11 cellular contexts compared by ENCODE assay signal in the genomic region with DNA sequence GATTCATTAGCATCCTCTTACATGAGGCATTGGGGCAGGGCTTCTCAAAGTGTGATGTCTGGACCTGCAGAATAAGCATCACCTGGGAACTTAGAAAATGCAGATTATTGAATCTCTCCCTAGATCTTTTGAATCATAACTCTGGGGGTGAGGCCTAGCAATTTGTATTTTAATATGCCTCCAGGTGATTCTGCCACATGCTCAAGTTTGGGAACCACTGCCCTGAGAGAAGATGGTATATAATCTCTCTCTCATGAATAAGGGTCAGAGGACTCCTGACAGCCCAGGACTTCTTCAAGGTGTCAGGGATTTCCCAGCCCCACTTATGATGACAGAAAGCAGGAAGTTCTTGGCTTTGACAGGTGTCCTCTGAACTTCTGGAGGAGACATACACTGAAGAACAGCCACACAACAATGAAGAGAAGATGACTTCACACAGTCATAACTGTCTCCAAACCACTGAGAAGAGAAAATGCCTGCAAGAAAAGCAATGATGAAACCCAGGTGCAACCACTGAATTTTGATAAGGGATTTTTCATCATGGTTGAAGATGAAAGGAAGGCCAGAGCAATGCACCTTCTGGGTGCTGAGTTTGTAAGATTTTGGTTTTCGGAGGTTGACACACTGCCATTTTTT.
A peak's percentile ranks its signal among the peaks of the same experiment; 100 is the strongest.
DNase-seq lines count a peak whose midpoint lies in the region; ATAC-seq, FAIRE-seq and TF ChIP-seq lines count a peak whose summit lies in the region.
"Had no signal": no experiment of that assay in that cellular context is flagged by ENCODE, and none has a peak within 500 bp of the region (broad histone marks: within the 10 kb centered on the region; RNA-seq: fewer than 3 reads in every experiment).

No MANE protein-coding gene starts in this region.

- H3K79me2 ChIP-seq in HepG2 (ENCODE audit: insufficient read depth, low read length) = no peaks in the 10 kb centered on the region

- POLR2A ChIA-PET in HepG2 (lab: Yijun Ruan, JAX) = no interaction called here

- TF ChIP-seq CTCF in HepG2 (CRISPR knock-in tag; IDR thresholded peaks at IDR 0.05) = no peak

- H3K4me1 ChIP-seq in HepG2 (ENCODE audit: insufficient read depth, low read length) = no peaks in the 10 kb centered on the region

- H3K4me3 ChIP-seq in HepG2 (replicated peaks in 1 of 3; ENCODE audit: insufficient read depth in 1 of 3, low read depth in 2 of 3, low read length in 3 of 3) = no peak overlapping the region

- TF ChIP-seq RAD21 in HepG2 (CRISPR knock-in tag; IDR thresholded peaks at IDR 0.05) = no peak

- WGBS in HepG2 (ENCODE audit: low lambda C conversion rate) = 0% methylated on average over 1 of the region's 1 CpG

- CTCF ChIA-PET in HepG2 (lab: Yijun Ruan, JAX; ENCODE audit: low intra/inter-chr PET ratio, low total read pairs) = no interaction called here

- no peak overlapping the region for H3K27ac ChIP-seq in HepG2 (ENCODE audit: extremely low read length, insufficient read depth, low read length)

- H3K27me3 ChIP-seq in HepG2 (ENCODE audit: control insufficient read depth in 1 of 2, insufficient read depth in 2 of 2, low read length in 2 of 2) = peaks cover 1 to 4% of the 10 kb centered on the region in 2 experiments; a peak in 1 of 5 replicates

- TF ChIP-seq EP300 in HepG2 (IDR thresholded peaks at IDR 0.05; ENCODE audit: low read depth in 2 of 2, low read length in 2 of 2) = no peak
- TF ChIP-seq EP300 in HepG2 (CRISPR knock-in tag; IDR thresholded peaks at IDR 0.05; ENCODE audit: borderline replicate concordance) = no peak

- no peak for TF ChIP-seq POLR2A in HepG2 (IDR thresholded peaks at IDR 0.05; ENCODE audit: insufficient read depth in 1 of 2, low read depth in 2 of 2, low read length in 2 of 2)

- intact Hi-C loops in HepG2 (cut with micrococcal nuclease; ENCODE audit: unreplicated experiment) = no loop called here

- no TSS peak for BruUV-seq in HepG2 (replicated peaks; lab: Mats Ljungman, UMichigan)

- in situ Hi-C loops in HepG2 (cut with HindIII; ENCODE audit: extremely low pct_ligation_motif_present, low pct_unique_long_range_greater_than_20kb) = no loop called here

- no peak overlapping the region for H2AFZ ChIP-seq in HepG2 (ENCODE audit: low read length)

- no peak overlapping the region for H3K9ac ChIP-seq in HepG2 (ENCODE audit: insufficient read depth, low read depth, low read length)

- peak; percentile 91 for ATAC-seq in GM18499 (IDR thresholded peaks at IDR 0.05; ENCODE audit: insufficient read depth, unreplicated experiment)
- ATAC-seq in GM19351 (IDR thresholded peaks at IDR 0.05; ENCODE audit: unreplicated experiment) = peak; percentile 92
- peak; percentile 59 for ATAC-seq in HG02763 (IDR thresholded peaks at IDR 0.05; ENCODE audit: unreplicated experiment)
- ATAC-seq in HG03460 (IDR thresholded peaks at IDR 0.05; ENCODE audit: unreplicated experiment) = peak; percentile 87
- ATAC-seq in HepG2 = no peak

- H3K9me3 ChIP-seq in HepG2 (ENCODE audit: low read length) = no peaks in the 10 kb centered on the region

- DNase-seq in stimulated activated CD8-positive, alpha-beta memory T cell treated with anti-CD3 and anti-CD28 coated beads, Interleukin-4, amount 100 ng/mL, for 48 hours = no peak
- no peak for DNase-seq in HepG2 (ENCODE audit: low spot score)
- no peak for DNase-seq in SKM-1 treated with dmso at 0.1 percent for 144 hours (lab: John Stamatoyannopoulos, UW; ENCODE audit: unreplicated experiment)
- DNase-seq in iPS-NIHi11 (ENCODE audit: low spot score) = no peak
- DNase-seq: activated CD4-positive, alpha-beta T cell treated with anti-CD3 and anti-CD28 coated beads for 4 hours; SHP77 had no signal

- H3K36me3 ChIP-seq in HepG2 (replicated peaks in 1 of 2; ENCODE audit: control insufficient read depth in 1 of 2, insufficient read depth in 2 of 2, low read length in 2 of 2) = no peaks in the 10 kb centered on the region

- no peaks in the 10 kb centered on the region for H4K20me1 ChIP-seq in HepG2 (ENCODE audit: insufficient read depth, low read length)

- no peak for FAIRE-seq in HepG2 (lab: Jason Lieb, UNC)
- FAIRE-seq: HTR-8/SVneo had no signal

- H3K4me2 ChIP-seq in HepG2 (ENCODE audit: low read depth, low read length) = no peak overlapping the region

TF ChIP-seq in HepG2, 621 proteins besides CTCF, POLR2A, EP300 and RAD21:
- TF ChIP-seq, protein P1, sequence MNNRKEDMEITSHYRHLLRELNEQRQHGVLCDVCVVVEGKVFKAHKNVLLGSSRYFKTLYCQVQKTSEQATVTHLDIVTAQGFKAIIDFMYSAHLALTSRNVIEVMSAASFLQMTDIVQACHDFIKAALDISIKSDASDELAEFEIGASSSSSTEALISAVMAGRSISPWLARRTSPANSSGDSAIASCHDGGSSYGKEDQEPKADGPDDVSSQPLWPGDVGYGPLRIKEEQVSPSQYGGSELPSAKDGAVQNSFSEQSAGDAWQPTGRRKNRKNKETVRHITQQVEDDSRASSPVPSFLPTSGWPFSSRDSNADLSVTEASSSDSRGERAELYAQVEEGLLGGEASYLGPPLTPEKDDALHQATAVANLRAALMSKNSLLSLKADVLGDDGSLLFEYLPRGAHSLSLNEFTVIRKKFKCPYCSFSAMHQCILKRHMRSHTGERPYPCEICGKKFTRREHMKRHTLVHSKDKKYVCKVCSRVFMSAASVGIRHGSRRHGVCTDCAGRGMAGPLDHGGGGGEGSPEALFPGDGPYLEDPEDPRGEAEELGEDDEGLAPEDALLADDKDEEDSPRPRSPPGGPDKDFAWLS (CRISPR knock-in tag; IDR thresholded peaks at IDR 0.05; ENCODE audit: borderline replicate concordance) = no peak
- TF ChIP-seq ONECUT2 (CRISPR knock-in tag; IDR thresholded peaks at IDR 0.05) (no peak), ZNF180 (CRISPR knock-in tag; IDR thresholded peaks at IDR 0.05; ENCODE audit: borderline replicate concordance, low read depth) (no peak), HES4 (CRISPR knock-in tag; IDR thresholded peaks at IDR 0.05; ENCODE audit: borderline replicate concordance) (no peak), ZNF335 (CRISPR knock-in tag; IDR thresholded peaks at IDR 0.05) (no peak), SNAI1 (CRISPR knock-in tag; IDR thresholded peaks at IDR 0.05; ENCODE audit: borderline replicate concordance) (no peak), JARID2 (CRISPR knock-in tag; IDR thresholded peaks at IDR 0.05; ENCODE audit: insufficient replicate concordance) (no peak)
- TF ChIP-seq, protein P2, sequence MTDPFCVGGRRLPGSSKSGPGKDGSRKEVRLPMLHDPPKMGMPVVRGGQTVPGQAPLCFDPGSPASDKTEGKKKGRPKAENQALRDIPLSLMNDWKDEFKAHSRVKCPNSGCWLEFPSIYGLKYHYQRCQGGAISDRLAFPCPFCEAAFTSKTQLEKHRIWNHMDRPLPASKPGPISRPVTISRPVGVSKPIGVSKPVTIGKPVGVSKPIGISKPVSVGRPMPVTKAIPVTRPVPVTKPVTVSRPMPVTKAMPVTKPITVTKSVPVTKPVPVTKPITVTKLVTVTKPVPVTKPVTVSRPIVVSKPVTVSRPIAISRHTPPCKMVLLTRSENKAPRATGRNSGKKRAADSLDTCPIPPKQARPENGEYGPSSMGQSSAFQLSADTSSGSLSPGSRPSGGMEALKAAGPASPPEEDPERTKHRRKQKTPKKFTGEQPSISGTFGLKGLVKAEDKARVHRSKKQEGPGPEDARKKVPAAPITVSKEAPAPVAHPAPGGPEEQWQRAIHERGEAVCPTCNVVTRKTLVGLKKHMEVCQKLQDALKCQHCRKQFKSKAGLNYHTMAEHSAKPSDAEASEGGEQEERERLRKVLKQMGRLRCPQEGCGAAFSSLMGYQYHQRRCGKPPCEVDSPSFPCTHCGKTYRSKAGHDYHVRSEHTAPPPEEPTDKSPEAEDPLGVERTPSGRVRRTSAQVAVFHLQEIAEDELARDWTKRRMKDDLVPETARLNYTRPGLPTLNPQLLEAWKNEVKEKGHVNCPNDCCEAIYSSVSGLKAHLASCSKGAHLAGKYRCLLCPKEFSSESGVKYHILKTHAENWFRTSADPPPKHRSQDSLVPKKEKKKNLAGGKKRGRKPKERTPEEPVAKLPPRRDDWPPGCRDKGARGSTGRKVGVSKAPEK (CRISPR knock-in tag; IDR thresholded peaks at IDR 0.05; ENCODE audit: borderline replicate concordance) = no peak
